Comparison of ENCODE assay signal across 24 cellular contexts in the genomic region with DNA sequence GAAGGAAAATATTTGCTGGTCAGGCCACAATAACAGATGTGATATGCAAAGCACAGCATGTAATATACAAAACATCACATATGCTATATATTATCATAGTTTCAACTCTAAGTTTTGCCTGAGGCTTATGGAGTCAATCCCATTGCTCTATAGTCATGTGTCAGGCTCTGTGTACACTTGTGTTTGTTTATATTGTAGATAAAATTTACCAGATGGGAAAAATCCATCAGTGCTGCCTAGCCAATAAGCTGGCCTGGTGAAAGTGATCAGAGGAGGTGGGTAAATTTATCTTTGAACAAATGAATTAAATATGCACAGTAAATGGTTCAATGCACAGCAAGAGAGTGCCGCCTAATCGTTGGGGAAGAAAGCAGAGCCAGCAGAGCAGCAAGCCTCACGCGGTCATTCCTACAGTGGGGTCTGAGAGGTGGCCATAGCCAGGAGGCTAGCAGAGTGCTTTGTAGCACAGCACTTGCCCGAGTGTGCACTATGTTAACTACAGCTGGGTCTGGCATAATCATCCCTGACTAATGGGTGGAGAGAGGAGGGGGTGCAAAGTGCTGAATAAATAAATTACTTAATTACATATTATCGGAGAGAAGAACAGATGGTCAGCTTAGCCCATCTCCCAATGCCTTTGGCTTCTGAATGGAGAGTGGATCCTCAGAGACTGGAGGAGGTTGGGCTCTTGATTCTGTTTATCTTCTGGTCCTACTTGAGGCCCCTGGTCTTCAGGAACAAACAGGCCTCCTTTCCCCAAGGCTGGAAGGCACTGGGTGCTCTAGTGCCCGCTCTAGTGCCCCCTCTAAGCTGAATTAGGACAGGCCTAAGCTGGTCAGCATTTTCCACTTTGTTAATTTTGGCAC.
A peak's percentile ranks its signal among the peaks of the same experiment; 100 is the strongest.
DNase-seq lines count a peak whose midpoint lies in the region; ATAC-seq and TF ChIP-seq lines count a peak whose summit lies in the region.
"Had no signal": no experiment of that assay in that cellular context is flagged by ENCODE, and none has a peak within 500 bp of the region (broad histone marks: within the 10 kb centered on the region; RNA-seq: fewer than 3 reads in every experiment).

No MANE protein-coding gene starts in this region.

- no peak overlapping the region for H2AK5ac ChIP-seq in mesenchymal stem cell (ENCODE audit: low read length, severe bottlenecking)

- H3K4me1 ChIP-seq in GM23338 (ENCODE audit: insufficient read depth) (no peaks in the 10 kb centered on the region), SK-N-SH (ENCODE audit: control insufficient read depth in 1 of 2, insufficient read depth in 2 of 2, low read depth in 1 of 2, low read length in 1 of 2) (peaks cover 0 to 22% of the 10 kb centered on the region in 2 experiments; a peak in 2 of 4 replicates), mesenchymal stem cell (ENCODE audit: control insufficient read depth, insufficient read depth, low read depth, low read length) (no peaks in the 10 kb centered on the region)
- H3K4me1 ChIP-seq: esophagus squamous epithelium, heart left ventricle, left ventricle myocardium inferior had no signal

- no peak for TF ChIP-seq RAD21 in SK-N-SH (IDR thresholded peaks at IDR 0.05; ENCODE audit: low read length)

- peak in 1 of 2 experiments; percentile 84; a peak in 2 of 4 replicates for TF ChIP-seq EP300 in SK-N-SH (IDR thresholded peaks at IDR 0.05; ENCODE audit: borderline replicate concordance in 1 of 2, low read depth in 1 of 2, low read length in 1 of 2)

- 0 out of 2 replicates have a peak, but pooled peaks cover 1% of the 10 kb centered on the region for H3K9me3 ChIP-seq in SK-N-SH
- peaks cover 3% of the 10 kb centered on the region for H3K9me3 ChIP-seq in mesenchymal stem cell (ENCODE audit: control insufficient read depth, low read length)

- ATAC-seq in GM23338 (no peak), GM19035 (IDR thresholded peaks at IDR 0.05; ENCODE audit: unreplicated experiment) (no peak)
- no peak for ATAC-seq in stimulated activated naive CD8-positive, alpha-beta T cell treated with anti-CD3 and anti-CD28 coated beads, Interleukin-15, amount 100 ng/mL, for 72 hours
- no peak for ATAC-seq in stimulated activated memory B cell treated with anti-CD40 and anti-IgM and Interleukin-4, amounts not matched to agents 10 μg/mL and 1 μg/mL and 100 μg/mL, for 72 hours
- ATAC-seq: heart left ventricle had no signal

- peak overlapping the region; percentile 92 to 97 for H2BK12ac ChIP-seq in mesenchymal stem cell (ENCODE audit: low read length in 2 of 2)

- H3K9me3 Mint-ChIP-seq in GM23338, result peaks cover 3% of the 10 kb centered on the region; the same call in 1 of the 3 replicates
- peaks cover 0 to 4% of the 10 kb centered on the region in 2 donors for H3K9me3 Mint-ChIP-seq in stimulated activated naive CD8-positive, alpha-beta T cell treated with anti-CD3 and anti-CD28 coated beads, Interleukin-15, amount 100 ng/mL, for 72 hours
- H3K9me3 Mint-ChIP-seq in stimulated activated memory B cell treated with anti-CD40 and anti-IgM and Interleukin-4, amounts not matched to agents 10 μg/mL and 1 μg/mL and 100 μg/mL, for 72 hours, result peaks cover 3% of the 10 kb centered on the region
- H3K9me3 Mint-ChIP-seq: T-helper 1 cell treated with Interleukin-12 subunit alpha and Interleukin-12 subunit beta and Interleukin-4 antibody, amounts not matched to agents 30 μg/mL and 1 μg/mL, for 36 hours had no signal

- no peaks in the 10 kb centered on the region for H3K79me2 ChIP-seq in GM23338 (replicated peaks; ENCODE audit: insufficient read depth)
- H3K79me2 ChIP-seq in SK-N-SH (ENCODE audit: insufficient read depth), result no peaks in the 10 kb centered on the region

- DNase-seq in GM23338 (ENCODE audit: low spot score) (no peak), NCI-H2227 treated with DMSO at 0.1 percent for 48 hours (lab: John Stamatoyannopoulos, UW) (peak; percentile 1), SK-N-SH (peak; percentile 67), mesenchymal stem cell (peak; percentile 21), hypothalamus (lab: John Stamatoyannopoulos, UW) (no peak)
- DNase-seq in stimulated activated naive CD8-positive, alpha-beta T cell treated with anti-CD3 and anti-CD28 coated beads, Interleukin-15, amount 100 ng/mL, for 72 hours, result no peak
- DNase-seq: activated CD4-positive, alpha-beta T cell treated with anti-CD3 and anti-CD28 coated beads, Interleukin-2, amount 50 U/mL, for 4 hours; activated naive CD4-positive, alpha-beta T cell treated with Interleukin-2 at 50 U/mL for 16 hours; activated T-cell treated with anti-CD3 and anti-CD28 coated beads for 4 hours; aorta; CD4-positive, alpha-beta memory T cell; cerebellar nuclear complex; DND-41; effector memory CD4-positive, alpha-beta T cell; esophagus squamous epithelium; heart left ventricle; immature natural killer cell; left ventricle myocardium inferior; Right ventricle myocardium superior; stimulated activated CD4-positive, alpha-beta T cell treated with anti-CD3 and anti-CD28 coated beads, Interleukin-4, amount 100 ng/mL, for 4 hours had no signal

- POLR2A ChIA-PET in SK-N-SH (lab: Yijun Ruan, JAX), result no interaction called here

- H3K9ac ChIP-seq in SK-N-SH (no peak overlapping the region), mesenchymal stem cell (ENCODE audit: low read length) (no peak overlapping the region)
- H3K9ac ChIP-seq: KMS-11 had no signal

- H2BK120ac ChIP-seq in mesenchymal stem cell (ENCODE audit: low read depth, low read length), result no peak overlapping the region

- peak overlapping the region; percentile 87 for H4K8ac ChIP-seq in mesenchymal stem cell (ENCODE audit: low read length)

- no peak overlapping the region for H3K4me3 Mint-ChIP-seq in GM23338
- no peak overlapping the region for H3K4me3 Mint-ChIP-seq in stimulated activated naive CD8-positive, alpha-beta T cell treated with anti-CD3 and anti-CD28 coated beads, Interleukin-15, amount 100 ng/mL, for 72 hours
- H3K4me3 Mint-ChIP-seq in stimulated activated memory B cell treated with anti-CD40 and anti-IgM and Interleukin-4, amounts not matched to agents 10 μg/mL and 1 μg/mL and 100 μg/mL, for 72 hours, result no peak overlapping the region
- H3K4me3 Mint-ChIP-seq: CD4-positive, alpha-beta memory T cell; immature natural killer cell; T-helper 1 cell treated with Interleukin-12 subunit alpha and Interleukin-12 subunit beta and Interleukin-4 antibody, amounts not matched to agents 30 μg/mL and 1 μg/mL, for 36 hours had no signal

- peaks cover 1% of the 10 kb centered on the region for H3K27me3 Mint-ChIP-seq in GM23338 (ENCODE audit: insufficient read depth, low read depth, poor library complexity)
- H3K27me3 Mint-ChIP-seq in stimulated activated naive CD8-positive, alpha-beta T cell treated with anti-CD3 and anti-CD28 coated beads, Interleukin-15, amount 100 ng/mL, for 72 hours, result peaks cover 9% of the 10 kb centered on the region
- H3K27me3 Mint-ChIP-seq in stimulated activated memory B cell treated with anti-CD40 and anti-IgM and Interleukin-4, amounts not matched to agents 10 μg/mL and 1 μg/mL and 100 μg/mL, for 72 hours, result peaks cover 30% of the 10 kb centered on the region

- peak overlapping the region; percentile 78 for H4K91ac ChIP-seq in mesenchymal stem cell (ENCODE audit: low read length)

- no peak overlapping the region for H3K27ac Mint-ChIP-seq in GM23338
- H3K27ac Mint-ChIP-seq in stimulated activated naive CD8-positive, alpha-beta T cell treated with anti-CD3 and anti-CD28 coated beads, Interleukin-15, amount 100 ng/mL, for 72 hours, result no peak overlapping the region
- no peak overlapping the region for H3K27ac Mint-ChIP-seq in stimulated activated memory B cell treated with anti-CD40 and anti-IgM and Interleukin-4, amounts not matched to agents 10 μg/mL and 1 μg/mL and 100 μg/mL, for 72 hours
- H3K27ac Mint-ChIP-seq: CD4-positive, alpha-beta memory T cell; immature natural killer cell; T-helper 1 cell treated with Interleukin-12 subunit alpha and Interleukin-12 subunit beta and Interleukin-4 antibody, amounts not matched to agents 30 μg/mL and 1 μg/mL, for 36 hours had no signal

- WGBS in SK-N-SH (ENCODE audit: low lambda C conversion rate), result 21% methylated on average over 7 of the region's 7 CpGs
- 81% methylated on average over 7 of the region's 7 CpGs for WGBS in mesenchymal stem cell

- H3K4me1 Mint-ChIP-seq in GM23338, result no peaks in the 10 kb centered on the region
- no peaks in the 10 kb centered on the region for H3K4me1 Mint-ChIP-seq in stimulated activated naive CD8-positive, alpha-beta T cell treated with anti-CD3 and anti-CD28 coated beads, Interleukin-15, amount 100 ng/mL, for 72 hours
- no peaks in the 10 kb centered on the region for H3K4me1 Mint-ChIP-seq in stimulated activated memory B cell treated with anti-CD40 and anti-IgM and Interleukin-4, amounts not matched to agents 10 μg/mL and 1 μg/mL and 100 μg/mL, for 72 hours
- H3K4me1 Mint-ChIP-seq: CD4-positive, alpha-beta memory T cell; immature natural killer cell had no signal

- peak overlapping the region in 1 of 2 experiments; percentile 96 for H3K14ac ChIP-seq in mesenchymal stem cell (ENCODE audit: low read length in 2 of 2)

- H4K20me1 ChIP-seq in GM23338 (replicated peaks; ENCODE audit: insufficient read depth) (no peaks in the 10 kb centered on the region), SK-N-SH (ENCODE audit: insufficient read depth) (no peaks in the 10 kb centered on the region)

- H3F3A ChIP-seq in GM23338 (replicated peaks; ENCODE audit: low read depth), result no peaks in the 10 kb centered on the region
- H3F3A ChIP-seq in SK-N-SH (replicated peaks; ENCODE audit: insufficient read depth), result no peaks in the 10 kb centered on the region

- H3K79me1 ChIP-seq in mesenchymal stem cell (replicated peaks; ENCODE audit: low read length, poor library complexity, severe bottlenecking), result no peaks in the 10 kb centered on the region

- H3K4me2 ChIP-seq in GM23338 (no peak overlapping the region), SK-N-SH (no peak overlapping the region), mesenchymal stem cell (ENCODE audit: low read length, poor library complexity, severe bottlenecking) (no peak overlapping the region)
- H3K4me2 ChIP-seq: KMS-11 had no signal

- H3K27me3 ChIP-seq in GM23338 (ENCODE audit: insufficient read depth), result no peaks in the 10 kb centered on the region
- H3K27me3 ChIP-seq in SK-N-SH (ENCODE audit: insufficient read depth), result no peaks in the 10 kb centered on the region
- no peaks in the 10 kb centered on the region for H3K27me3 ChIP-seq in mesenchymal stem cell (ENCODE audit: control insufficient read depth in 1 of 2, insufficient read depth in 1 of 2, low read length in 2 of 2)
- H3K27me3 ChIP-seq: esophagus squamous epithelium, heart left ventricle had no signal

- CTCF ChIA-PET in SK-N-SH (lab: Yijun Ruan, JAX), result interaction anchor here (1.0 to 1.8 kb wide), 4 partner anchors 20 to 845 kb away, joined by 3 to 6 read pairs (median 4); no protein-coding TSS in a partner anchor

- no peak overlapping the region for H2BK15ac ChIP-seq in mesenchymal stem cell (ENCODE audit: low read depth, poor library complexity, severe bottlenecking)

- peak overlapping the region in 1 of 2 experiments; percentile 87 for H3K18ac ChIP-seq in mesenchymal stem cell (ENCODE audit: low read depth in 1 of 2, low read length in 2 of 2)

- H3K36me3 ChIP-seq in GM23338 (ENCODE audit: insufficient read depth), result no peaks in the 10 kb centered on the region
- no peaks in the 10 kb centered on the region for H3K36me3 ChIP-seq in SK-N-SH (replicated peaks in 1 of 2; ENCODE audit: control insufficient read depth in 1 of 2, insufficient read depth in 2 of 2, low read length in 1 of 2)
- H3K36me3 ChIP-seq in mesenchymal stem cell (ENCODE audit: control insufficient read depth in 1 of 2, insufficient read depth in 2 of 2, low read depth in 1 of 2, low read length in 2 of 2), result no peaks in the 10 kb centered on the region
- H3K36me3 ChIP-seq: esophagus squamous epithelium, heart left ventricle, left ventricle myocardium inferior had no signal

- no peaks in the 10 kb centered on the region for H3K9me2 ChIP-seq in GM23338 (ENCODE audit: insufficient read depth)
- H3K9me2 ChIP-seq in SK-N-SH, result no peaks in the 10 kb centered on the region

- H3K23ac ChIP-seq in mesenchymal stem cell (ENCODE audit: low read length in 2 of 2), result no peak overlapping the region

- no peaks in the 10 kb centered on the region for H3K36me3 Mint-ChIP-seq in GM23338 (ENCODE audit: low read depth)
- H3K36me3 Mint-ChIP-seq in stimulated activated memory B cell treated with anti-CD40 and anti-IgM and Interleukin-4, amounts not matched to agents 10 μg/mL and 1 μg/mL and 100 μg/mL, for 72 hours, result no peaks in the 10 kb centered on the region
- H3K36me3 Mint-ChIP-seq: CD4-positive, alpha-beta memory T cell; immature natural killer cell had no signal

- no peak overlapping the region for H2BK5ac ChIP-seq in mesenchymal stem cell (ENCODE audit: low read depth, low read length, poor library complexity, severe bottlenecking)

- peak overlapping the region; percentile 52; the same call in 1 of the 2 replicates for H2AFZ ChIP-seq in GM23338
- no peak overlapping the region for H2AFZ ChIP-seq in SK-N-SH (ENCODE audit: low read depth)
- no peak overlapping the region for H2AFZ ChIP-seq in mesenchymal stem cell (ENCODE audit: low read depth, low read length)

- TF ChIP-seq CTCF in GM23338 (conservative IDR thresholded peaks at IDR 0.05; ENCODE audit: low read depth in 2 of 2) (no peak), SK-N-SH (IDR thresholded peaks at IDR 0.05) (no peak)

- no peak overlapping the region for H3K4me3 ChIP-seq in GM23338
- H3K4me3 ChIP-seq in SK-N-SH (ENCODE audit: low read depth in 2 of 2, low read length in 1 of 2), result no peak overlapping the region
- H3K4me3 ChIP-seq in mesenchymal stem cell (ENCODE audit: insufficient read depth in 1 of 2, low read depth in 1 of 2, low read length in 2 of 2), result no peak overlapping the region
- H3K4me3 ChIP-seq: esophagus squamous epithelium, heart left ventricle, left ventricle myocardium inferior had no signal

- peak overlapping the region in 1 of 2 experiments; percentile 58 for H3K4ac ChIP-seq in mesenchymal stem cell (ENCODE audit: low read depth in 1 of 2, low read length in 2 of 2)

- H3K27ac ChIP-seq in GM23338 (ENCODE audit: low read depth) (no peak overlapping the region), SK-N-SH (ENCODE audit: low read depth in 2 of 2, low read length in 1 of 2) (peak overlapping the region in 1 of 2 experiments; percentile 97; a peak in 2 of 4 replicates), mesenchymal stem cell (ENCODE audit: low read length, poor library complexity, severe bottlenecking) (no peak overlapping the region)
- H3K27ac ChIP-seq: esophagus squamous epithelium, heart left ventricle, KMS-11, left ventricle myocardium inferior had no signal

Comparison
In these comparisons a context has a peak if more than half of its experiments do, and no peak if none do; other contexts are left out.
1. DNase-seq: peak in NCI-H2227 treated with DMSO at 0.1 percent for 48 hours (single experiment), SK-N-SH (single experiment) and mesenchymal stem cell (single experiment); none in GM23338 (single experiment), stimulated activated naive CD8-positive, alpha-beta T cell treated with anti-CD3 and anti-CD28 coated beads, Interleukin-15, amount 100 ng/mL, for 72 hours (0 of 2) and hypothalamus (0 of 51).